16 cellular contexts compared by ENCODE assay signal in the genomic region with DNA sequence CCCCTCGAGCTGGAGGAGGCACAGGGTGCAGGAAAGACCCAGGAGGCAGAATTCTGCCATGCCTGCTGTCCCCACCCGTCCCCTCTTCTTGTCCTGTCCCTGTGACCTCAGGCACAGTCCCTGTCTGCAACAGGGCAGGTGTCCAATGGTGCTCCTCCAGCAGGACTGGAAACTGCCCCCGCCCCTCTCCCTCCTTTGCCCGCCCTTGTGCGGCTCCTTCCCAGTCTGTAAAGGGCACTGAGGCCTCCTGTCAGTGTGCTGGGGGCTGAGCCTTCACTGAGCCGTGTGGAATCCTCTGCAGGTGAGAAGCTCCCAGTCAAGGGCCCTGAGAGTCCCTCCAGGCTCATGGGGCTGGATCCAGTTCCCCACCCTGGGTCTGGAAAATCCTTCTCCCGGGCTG. TPM values are rescaled to one million over a fixed set of nuclear protein-coding genes. Genes with fewer than 3 reads are reported as not detected.
A peak's percentile ranks its signal among the peaks of the same experiment; 100 is the strongest.
DNase-seq lines count a peak whose midpoint lies in the region; ATAC-seq and TF ChIP-seq lines count a peak whose summit lies in the region.
"Had no signal": no experiment of that assay in that cellular context is flagged by ENCODE, and none has a peak within 500 bp of the region (broad histone marks: within the 10 kb centered on the region; RNA-seq: fewer than 3 reads in every experiment).

No MANE protein-coding gene starts in this region.

- DNase-seq in heart left ventricle = peak in 2 of 5 donors; percentile 61 to 69
- no peak for DNase-seq in cardiac septum (ENCODE audit: low spot score)
- DNase-seq in left ventricle myocardium inferior = peak; percentile 35
- no peak for DNase-seq in neuronal stem cell (ENCODE audit: low spot score)
- no peak for DNase-seq in T-helper 2 cell treated with Interferon-gamma antibody and Interleukin-4, amounts not matched to agents 5 μg/mL and 100 μg/mL, for 36 hours (ENCODE audit: low spot score)
- no peak for DNase-seq in activated CD8-positive, alpha-beta T cell treated with anti-CD3 and anti-CD28 coated beads for 36 hours
- DNase-seq: ACHN; BE2C; CD4-positive, alpha-beta memory T cell; DMS153; DMS79; GF-D8; H9 had no signal

- H3K4me1 ChIP-seq in heart left ventricle (peaks cover 0 to 83% (median 28%) of the 10 kb centered on the region in 12 donors), HEK293 (ENCODE audit: control insufficient read depth, insufficient read depth, low read length) (no peaks in the 10 kb centered on the region), left ventricle myocardium inferior (peaks cover 91% of the 10 kb centered on the region), neuronal stem cell (ENCODE audit: control insufficient read depth in 2 of 2, insufficient read depth in 1 of 2, low read depth in 1 of 2, low read length in 2 of 2) (peaks cover 5 to 44% of the 10 kb centered on the region in 2 donors)
- H3K4me1 ChIP-seq: BE2C had no signal

- peak in 3 of 4 donors; percentile 12 to 69 (median 45) for ATAC-seq in heart left ventricle
- no peak for ATAC-seq in activated CD8-positive, alpha-beta T cell treated with anti-CD3 and anti-CD28 coated beads for 36 hours

- TF ChIP-seq POLR2A in heart left ventricle (IDR thresholded peaks at IDR 0.05) = no peak

- peak overlapping the region; percentile 100 for H2AK5ac ChIP-seq in neuronal stem cell (ENCODE audit: low read depth, low read length)

- peaks cover 20% of the 10 kb centered on the region for H3K79me1 ChIP-seq in neuronal stem cell (ENCODE audit: low read depth, low read length)

- WGBS in heart left ventricle, 4 donors = 52 to 56% (median 54%) methylated on average over 5 to 7 of the region's 7 CpGs
- no CpG with 5 or more reads among the region's 7 CpGs for WGBS in neuronal stem cell (ENCODE audit: extremely low coverage in 2 of 2, insufficient read length in 2 of 2, insufficient replicate concordance in 1 of 2), 2 donors

- H3K27ac ChIP-seq in heart left ventricle (peak overlapping the region in 4 of 12 donors; percentile 2 to 64 (median 18)), HEK293 (ENCODE audit: extremely low read depth, low read depth, low read length) (no peak overlapping the region), left ventricle myocardium inferior (replicated peaks) (peak overlapping the region; percentile 52), neuronal stem cell (replicated peaks; ENCODE audit: low read length) (no peak overlapping the region)

- H3K4me3 Mint-ChIP-seq in T-helper 2 cell treated with Interferon-gamma antibody and Interleukin-4, amounts not matched to agents 5 μg/mL and 100 μg/mL, for 36 hours = no peak overlapping the region
- H3K4me3 Mint-ChIP-seq in activated CD8-positive, alpha-beta T cell treated with anti-CD3 and anti-CD28 coated beads for 36 hours = no peak overlapping the region
- H3K4me3 Mint-ChIP-seq: CD14-positive monocyte; CD4-positive, alpha-beta memory T cell; H9 had no signal

- no peak overlapping the region for H3K27ac Mint-ChIP-seq in T-helper 2 cell treated with Interferon-gamma antibody and Interleukin-4, amounts not matched to agents 5 μg/mL and 100 μg/mL, for 36 hours
- no peak overlapping the region for H3K27ac Mint-ChIP-seq in activated CD8-positive, alpha-beta T cell treated with anti-CD3 and anti-CD28 coated beads for 36 hours
- H3K27ac Mint-ChIP-seq: CD14-positive monocyte; CD4-positive, alpha-beta memory T cell; H9 had no signal

- H3K18ac ChIP-seq in neuronal stem cell (ENCODE audit: low read length) = peak overlapping the region; percentile 89

- peak overlapping the region; percentile 84 for H2BK12ac ChIP-seq in neuronal stem cell (ENCODE audit: low read length)

- H3K4me2 ChIP-seq in neuronal stem cell (ENCODE audit: insufficient read depth, low read length, poor library complexity, severe bottlenecking) = no peak overlapping the region

- H3K9me3 ChIP-seq in heart left ventricle (no peaks in the 10 kb centered on the region), HEK293 (ENCODE audit: control insufficient read depth, insufficient read depth, low read depth, low read length) (no peaks in the 10 kb centered on the region), left ventricle myocardium inferior (replicated peaks) (no peaks in the 10 kb centered on the region), neuronal stem cell (replicated peaks in 1 of 2; ENCODE audit: control insufficient read depth in 2 of 2, insufficient read depth in 1 of 2, low read depth in 1 of 2, low read length in 2 of 2) (no peaks in the 10 kb centered on the region)
- H3K9me3 ChIP-seq: BE2C had no signal

- H3K27me3 ChIP-seq in heart left ventricle (peaks cover 0 to 4% (median 0%) of the 10 kb centered on the region in 9 donors), left ventricle myocardium inferior (ENCODE audit: low read depth) (peaks cover 11% of the 10 kb centered on the region), neuronal stem cell (ENCODE audit: control insufficient read depth in 3 of 3, insufficient read depth in 3 of 3, low read depth in 1 of 3, low read length in 3 of 3) (peaks cover 0 to 53% (median 0%) of the 10 kb centered on the region in 3 experiments)

- peak overlapping the region; percentile 100 for H2BK15ac ChIP-seq in neuronal stem cell (ENCODE audit: low read length)

- peak overlapping the region; percentile 90 for H3K14ac ChIP-seq in neuronal stem cell (ENCODE audit: low read length)

- no peaks in the 10 kb centered on the region for H3K4me1 Mint-ChIP-seq in T-helper 2 cell treated with Interferon-gamma antibody and Interleukin-4, amounts not matched to agents 5 μg/mL and 100 μg/mL, for 36 hours (ENCODE audit: low read depth)
- H3K4me1 Mint-ChIP-seq in activated CD8-positive, alpha-beta T cell treated with anti-CD3 and anti-CD28 coated beads for 36 hours (ENCODE audit: low read depth) = no peaks in the 10 kb centered on the region
- H3K4me1 Mint-ChIP-seq: CD14-positive monocyte; CD4-positive, alpha-beta memory T cell had no signal

- no peak overlapping the region for H4K8ac ChIP-seq in neuronal stem cell (ENCODE audit: low read depth, low read length)

- POLR2A ChIA-PET in HEK293 (lab: Yijun Ruan, JAX) = no interaction called here
- POLR2A ChIA-PET in activated CD8-positive, alpha-beta T cell treated with anti-CD3 and anti-CD28 coated beads for 36 hours (lab: Charles Lee) = no interaction called here

- H3K36me3 ChIP-seq in heart left ventricle (no peaks in the 10 kb centered on the region), HEK293 (ENCODE audit: control insufficient read depth in 2 of 2, insufficient read depth in 1 of 2, low read length in 2 of 2) (no peaks in the 10 kb centered on the region), left ventricle myocardium inferior (no peaks in the 10 kb centered on the region), neuronal stem cell (replicated peaks in 1 of 2; ENCODE audit: control insufficient read depth in 2 of 2, insufficient read depth in 2 of 2, low read length in 2 of 2) (no peaks in the 10 kb centered on the region)
- H3K36me3 ChIP-seq: BE2C had no signal

- no peaks in the 10 kb centered on the region for H3K27me3 Mint-ChIP-seq in T-helper 2 cell treated with Interferon-gamma antibody and Interleukin-4, amounts not matched to agents 5 μg/mL and 100 μg/mL, for 36 hours (ENCODE audit: low read depth)
- H3K27me3 Mint-ChIP-seq in activated CD8-positive, alpha-beta T cell treated with anti-CD3 and anti-CD28 coated beads for 36 hours = peaks cover 4% of the 10 kb centered on the region

- intact Hi-C loops in heart left ventricle (cut with DNase I) = no loop called here
- intact Hi-C loops in cardiac septum (cut with DNase I) = no loop called here
- intact Hi-C loops in left ventricle myocardium inferior (cut with micrococcal nuclease) = no loop called here
- intact Hi-C loops in activated CD8-positive, alpha-beta T cell treated with anti-CD3 and anti-CD28 coated beads for 36 hours (cut with micrococcal nuclease) = no loop called here

- CTCF ChIA-PET in HEK293 (lab: Yijun Ruan, JAX) = no interaction called here
- CTCF ChIA-PET in activated CD8-positive, alpha-beta T cell treated with anti-CD3 and anti-CD28 coated beads for 36 hours (lab: Charles Lee) = no interaction called here

- no peaks in the 10 kb centered on the region for H3K36me3 Mint-ChIP-seq in T-helper 2 cell treated with Interferon-gamma antibody and Interleukin-4, amounts not matched to agents 5 μg/mL and 100 μg/mL, for 36 hours (ENCODE audit: low read depth)
- H3K36me3 Mint-ChIP-seq in activated CD8-positive, alpha-beta T cell treated with anti-CD3 and anti-CD28 coated beads for 36 hours (ENCODE audit: low read depth) = no peaks in the 10 kb centered on the region
- H3K36me3 Mint-ChIP-seq: CD14-positive monocyte; CD4-positive, alpha-beta memory T cell had no signal

- no peak overlapping the region for H2AFZ ChIP-seq in neuronal stem cell (ENCODE audit: low read length)

- H3K9ac ChIP-seq in neuronal stem cell (ENCODE audit: low read depth, low read length, poor library complexity) = no peak overlapping the region

- H2BK5ac ChIP-seq in neuronal stem cell (ENCODE audit: low read length) = peak overlapping the region; percentile 99

- H3K4ac ChIP-seq in neuronal stem cell (ENCODE audit: low read length) = peak overlapping the region; percentile 32

- H4K91ac ChIP-seq in neuronal stem cell (ENCODE audit: low read depth, low read length, poor library complexity) = peak overlapping the region; percentile 78

- peak overlapping the region; percentile 97 for H2BK120ac ChIP-seq in neuronal stem cell (ENCODE audit: low read depth, low read length)

- H3K9me3 Mint-ChIP-seq in T-helper 2 cell treated with Interferon-gamma antibody and Interleukin-4, amounts not matched to agents 5 μg/mL and 100 μg/mL, for 36 hours = no peaks in the 10 kb centered on the region
- H3K9me3 Mint-ChIP-seq in activated CD8-positive, alpha-beta T cell treated with anti-CD3 and anti-CD28 coated beads for 36 hours = no peaks in the 10 kb centered on the region
- H3K9me3 Mint-ChIP-seq: CD14-positive monocyte; CD4-positive, alpha-beta memory T cell; H9 had no signal

- no peak overlapping the region for H3K23ac ChIP-seq in neuronal stem cell (ENCODE audit: low read depth, low read length, poor library complexity)

- H3K4me3 ChIP-seq in heart left ventricle (no peak overlapping the region), HEK293 (ENCODE audit: low read depth, low read length) (no peak overlapping the region), left ventricle myocardium inferior (no peak overlapping the region), neuronal stem cell (ENCODE audit: low read length in 2 of 2) (no peak overlapping the region)

- TF ChIP-seq CTCF in heart left ventricle (IDR thresholded peaks at IDR 0.05) = no peak
- no peak for TF ChIP-seq CTCF in HEK293 (tag by site-specific recombination; IDR thresholded peaks at IDR 0.05)
- no peak for TF ChIP-seq CTCF in left ventricle myocardium inferior (IDR thresholded peaks at IDR 0.05; ENCODE audit: borderline replicate concordance)
- TF ChIP-seq CTCF in activated CD8-positive, alpha-beta T cell treated with anti-CD3 and anti-CD28 coated beads for 36 hours (IDR thresholded peaks at IDR 0.05) = no peak

RNA-seq across cellular contexts. Expression of a gene that starts 28.9 kb away (rescaled TPM):
- total RNA-seq in heart left ventricle = 10 to 100 TPM in 7 of 9 donors, 1 to 10 TPM in 2; 6.0 to 22.7 (median 14.4) TPM
- 10 to 100 TPM; 11.3 to 13.1 TPM for polyA plus RNA-seq in heart left ventricle
- 12.9 TPM for total RNA-seq in cardiac septum
- total RNA-seq in left ventricle myocardium inferior = 16.6 TPM
- 7.9 TPM for polyA plus RNA-seq in neuronal stem cell (2013, experiment 1 of 2)
- 7.6 TPM for polyA plus RNA-seq in neuronal stem cell (2013, experiment 2 of 2)
- total RNA-seq in activated CD8-positive, alpha-beta T cell treated with anti-CD3 and anti-CD28 coated beads for 36 hours = under 1 TPM; 0.29 to 0.49 TPM
- total RNA-seq: CD4-positive, alpha-beta memory T cell; HT-29 had no signal
- polyA plus RNA-seq: CD14-positive monocyte; CD4-positive, alpha-beta memory T cell had no signal
